11 cellular contexts compared by ENCODE assay signal in the genomic region with DNA sequence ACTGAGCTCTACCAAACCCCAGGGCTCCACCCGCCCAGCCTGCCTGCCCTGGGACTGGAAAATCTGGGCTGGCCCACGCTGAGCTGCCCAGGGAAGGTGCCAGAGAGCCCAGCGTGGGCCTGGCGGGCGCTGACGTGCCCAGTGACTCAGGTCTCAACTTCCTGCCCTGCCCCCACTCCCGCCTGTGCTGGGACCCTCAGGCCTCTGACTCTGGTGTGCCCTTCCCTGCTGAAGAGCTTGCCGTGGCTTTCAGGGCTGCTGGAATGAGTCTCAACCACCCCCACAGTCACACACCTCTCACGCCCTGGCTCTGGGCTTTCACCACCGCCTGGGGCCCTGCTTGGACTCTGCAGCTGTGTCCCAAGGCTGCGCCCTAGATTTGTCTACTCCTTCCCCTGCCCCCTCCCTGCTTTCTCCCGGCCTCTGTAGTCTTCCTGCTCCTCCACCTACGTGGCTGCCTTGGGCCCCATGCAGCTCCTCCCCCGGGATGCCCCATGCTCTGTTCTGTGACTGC. TPM values are rescaled to one million over a fixed set of nuclear protein-coding genes. Genes with fewer than 3 reads are reported as not detected.
DNase-seq lines count a peak whose midpoint lies in the region; ATAC-seq, FAIRE-seq and TF ChIP-seq lines count a peak whose summit lies in the region.
"Had no signal": no experiment of that assay in that cellular context is flagged by ENCODE, and none has a peak within 500 bp of the region (broad histone marks: within the 10 kb centered on the region; RNA-seq: fewer than 3 reads in every experiment).

No MANE protein-coding gene starts in this region.

- peaks cover 6% of the 10 kb centered on the region for H3K4me1 Mint-ChIP-seq in astrocyte (ENCODE audit: low read depth, unreplicated experiment)
- H3K4me1 Mint-ChIP-seq in effector memory CD8-positive, alpha-beta T cell (ENCODE audit: low read depth in 2 of 2), result peaks cover 0 to 1% of the 10 kb centered on the region in 2 donors

- TF ChIP-seq POLR2A in erythroblast (IDR thresholded peaks at IDR 0.05; ENCODE audit: low read length), result no peak

- DNase-seq in stimulated activated naive CD4-positive, alpha-beta T cell treated with Interleukin-2 at 50 U/mL for 16 hours (lab: John Stamatoyannopoulos, UW), result peak; percentile 16
- DNase-seq in stimulated activated naive CD4-positive, alpha-beta T cell (lab: John Stamatoyannopoulos, UW), result no peak
- DNase-seq in astrocyte (ENCODE audit: low read depth) (peak; percentile 67), T-helper 1 cell (no peak), erythroblast (lab: John Stamatoyannopoulos, UW) (no peak)
- no peak for DNase-seq in effector memory CD8-positive, alpha-beta T cell
- DNase-seq: left lung, NCI-H2029 had no signal

- H4K20me1 ChIP-seq in astrocyte (ENCODE audit: insufficient read depth, low read length), result peaks cover 36% of the 10 kb centered on the region

- H3K27me3 Mint-ChIP-seq in astrocyte (ENCODE audit: low read depth, unreplicated experiment), result no peaks in the 10 kb centered on the region
- H3K27me3 Mint-ChIP-seq in effector memory CD8-positive, alpha-beta T cell, result no peaks in the 10 kb centered on the region

- peak overlapping the region; percentile 67 for H2AFZ ChIP-seq in astrocyte (ENCODE audit: low read depth, low read length)

- no peaks in the 10 kb centered on the region for H3K9me3 Mint-ChIP-seq in astrocyte (ENCODE audit: unreplicated experiment)
- no peaks in the 10 kb centered on the region for H3K9me3 Mint-ChIP-seq in effector memory CD8-positive, alpha-beta T cell
- H3K9me3 Mint-ChIP-seq: T-helper 1 cell treated with Interleukin-12 subunit alpha and Interleukin-12 subunit beta and Interleukin-4 antibody, amounts not matched to agents 30 μg/mL and 1 μg/mL, for 36 hours had no signal

- FAIRE-seq in astrocyte (lab: Jason Lieb, UNC), result no peak

- 83 to 86% methylated on average over 13 to 14 of the region's 14 CpGs for WGBS in mesodermal cell (ENCODE audit: insufficient coverage in 2 of 2), 2 experiments

- peaks cover 17% of the 10 kb centered on the region for H3K4me1 ChIP-seq in astrocyte (ENCODE audit: insufficient read depth, low read length)
- peaks cover 13% of the 10 kb centered on the region for H3K4me1 ChIP-seq in mesodermal cell (ENCODE audit: control insufficient read depth, insufficient read depth, low read length, poor library complexity, severe bottlenecking)
- H3K4me1 ChIP-seq: left lung had no signal

- H3K9me3 ChIP-seq in astrocyte (ENCODE audit: insufficient read depth, low read depth, low read length) (no peaks in the 10 kb centered on the region), mesodermal cell (ENCODE audit: control insufficient read depth, low read length) (no peaks in the 10 kb centered on the region)
- H3K9me3 ChIP-seq: left lung had no signal

- peaks cover 18% of the 10 kb centered on the region for H3K36me3 Mint-ChIP-seq in astrocyte (ENCODE audit: low read depth, unreplicated experiment)
- H3K36me3 Mint-ChIP-seq in effector memory CD8-positive, alpha-beta T cell (ENCODE audit: insufficient read depth), result peaks cover 12% of the 10 kb centered on the region

- no peak for TF ChIP-seq CTCF in astrocyte (IDR thresholded peaks at IDR 0.05; ENCODE audit: insufficient read depth, low read depth, low read length)

- H3K9ac ChIP-seq in astrocyte (ENCODE audit: low read length), result peak overlapping the region; percentile 75

- H3K4me3 ChIP-seq in astrocyte (ENCODE audit: insufficient read depth, low read depth, low read length), result peak overlapping the region; percentile 30
- H3K4me3 ChIP-seq in mesodermal cell (ENCODE audit: extremely low read depth, insufficient read depth, low read length, poor library complexity, severe bottlenecking), result no peak overlapping the region
- H3K4me3 ChIP-seq: left lung had no signal

- H3K27ac Mint-ChIP-seq in astrocyte (ENCODE audit: unreplicated experiment), result no peak overlapping the region
- peak overlapping the region in 1 of 2 donors; percentile 49 for H3K27ac Mint-ChIP-seq in effector memory CD8-positive, alpha-beta T cell
- H3K27ac Mint-ChIP-seq: T-helper 1 cell treated with Interleukin-12 subunit alpha and Interleukin-12 subunit beta and Interleukin-4 antibody, amounts not matched to agents 30 μg/mL and 1 μg/mL, for 36 hours had no signal

- peak overlapping the region; percentile 14 for H3K4me3 Mint-ChIP-seq in astrocyte (ENCODE audit: unreplicated experiment)
- no peak overlapping the region for H3K4me3 Mint-ChIP-seq in effector memory CD8-positive, alpha-beta T cell
- H3K4me3 Mint-ChIP-seq: T-helper 1 cell treated with Interleukin-12 subunit alpha and Interleukin-12 subunit beta and Interleukin-4 antibody, amounts not matched to agents 30 μg/mL and 1 μg/mL, for 36 hours had no signal

- H3K79me2 ChIP-seq in astrocyte (ENCODE audit: insufficient read depth, low read length), result peaks cover 14% of the 10 kb centered on the region

- no peak for ATAC-seq in effector memory CD8-positive, alpha-beta T cell (replicated peaks)
- no peak for ATAC-seq in HG03108 (IDR thresholded peaks at IDR 0.05; ENCODE audit: unreplicated experiment)
- ATAC-seq: left lung had no signal

- H3K27ac ChIP-seq in astrocyte (ENCODE audit: low read depth, low read length) (peak overlapping the region; percentile 79), mesodermal cell (ENCODE audit: low read depth, low read length, severe bottlenecking) (peak overlapping the region; percentile 49)
- H3K27ac ChIP-seq: left lung had no signal

- H3K36me3 ChIP-seq in astrocyte (ENCODE audit: insufficient read depth, low read length), result no peaks in the 10 kb centered on the region
- peaks cover 82% of the 10 kb centered on the region for H3K36me3 ChIP-seq in mesodermal cell (ENCODE audit: control insufficient read depth, insufficient read depth, low read length)

- peak overlapping the region; percentile 80 for H3K4me2 ChIP-seq in astrocyte (ENCODE audit: low read length)

- no peaks in the 10 kb centered on the region for H3K27me3 ChIP-seq in astrocyte (ENCODE audit: insufficient read depth, low read length)
- H3K27me3 ChIP-seq: left lung had no signal

RNA-seq across cellular contexts. Expression of a gene that starts 10.4 kb away (rescaled TPM):
- 43.5 and 44.6 TPM in 2 replicates for total RNA-seq in astrocyte
- polyA plus RNA-seq in mesodermal cell (2013, experiment 1 of 2), result 64.1 TPM
- 52.4 TPM for polyA plus RNA-seq in mesodermal cell (2013, experiment 2 of 2)

RNA-seq across cellular contexts. Expression of a gene that starts 22.7 kb away (rescaled TPM):
- 227 and 257 TPM in 2 replicates for total RNA-seq in astrocyte
- 259 TPM for polyA plus RNA-seq in mesodermal cell (2013, experiment 1 of 2)
- polyA plus RNA-seq in mesodermal cell (2013, experiment 2 of 2), result 229 TPM

RNA-seq across cellular contexts. Expression of a gene that starts 24.7 kb away (rescaled TPM):
- 11.6 and 14.1 TPM in 2 replicates for total RNA-seq in astrocyte
- polyA plus RNA-seq in mesodermal cell (2013, experiment 1 of 2), result 9.3 TPM
- polyA plus RNA-seq in mesodermal cell (2013, experiment 2 of 2), result 7.2 TPM

RNA-seq across cellular contexts. Expression of a gene that starts 52.2 kb away (rescaled TPM):
- total RNA-seq in astrocyte, result 92.6 and 104 TPM in 2 replicates
- 43.3 TPM for polyA plus RNA-seq in mesodermal cell (2013, experiment 1 of 2)
- polyA plus RNA-seq in mesodermal cell (2013, experiment 2 of 2), result 39.0 TPM

Comparison
In these comparisons a context has a peak if more than half of its experiments do, and no peak if none do; other contexts are left out.
1. DNase-seq: peak in stimulated activated naive CD4-positive, alpha-beta T cell treated with Interleukin-2 at 50 U/mL for 16 hours (single experiment) and astrocyte (single experiment); none in stimulated activated naive CD4-positive, alpha-beta T cell (0 of 6), T-helper 1 cell (0 of 5), effector memory CD8-positive, alpha-beta T cell (0 of 3) and erythroblast (0 of 2).